Comparison of ENCODE assay signal across 1 cellular context in the genomic region with DNA sequence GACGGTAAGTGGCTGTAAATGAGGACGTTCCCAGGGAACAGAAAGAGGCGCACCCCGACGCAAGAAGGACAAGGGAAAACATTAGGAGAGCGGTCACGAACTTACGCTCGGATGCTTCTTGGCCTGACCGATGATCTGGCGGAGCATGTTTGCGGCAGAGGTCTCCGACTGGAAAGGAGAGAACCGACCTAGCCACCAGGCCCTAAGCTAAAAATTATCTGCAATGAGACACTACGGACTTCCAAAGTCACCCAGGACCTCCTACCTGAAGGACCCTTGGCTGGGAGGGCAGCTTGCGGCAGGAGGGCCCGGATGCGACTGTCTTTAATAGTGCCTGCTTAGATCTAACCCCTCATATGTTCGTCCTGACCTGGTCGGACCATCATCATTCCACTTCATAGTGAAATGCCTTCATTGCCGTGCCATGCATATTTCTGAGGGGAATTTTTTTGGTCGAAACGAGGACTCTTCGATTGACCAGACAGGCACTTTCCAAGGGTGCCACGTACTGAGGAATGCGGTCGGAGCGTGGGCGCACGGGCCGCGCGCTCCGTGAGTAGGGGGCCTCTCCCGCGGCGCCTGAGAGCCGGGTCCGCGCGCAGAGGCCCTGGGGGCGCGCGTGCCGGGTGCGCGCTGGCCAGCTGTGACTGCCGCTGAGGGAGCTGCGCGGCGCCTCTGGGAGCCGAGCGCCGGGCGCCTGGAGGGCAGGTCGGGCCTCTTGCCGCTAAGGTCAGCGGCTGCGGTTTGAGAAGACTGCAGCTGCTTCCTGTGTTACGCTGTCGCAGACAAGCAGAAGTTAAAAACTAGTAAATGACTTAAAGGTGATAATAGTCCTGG.
TF ChIP-seq lines count a peak whose summit lies in the region.

No MANE protein-coding gene starts in this region.

TF ChIP-seq in GM12878, 131 proteins besides CTCF, POLR2A, EP300 and RAD21 (continued from another document and continues in another):
- TF ChIP-seq, protein P1, sequence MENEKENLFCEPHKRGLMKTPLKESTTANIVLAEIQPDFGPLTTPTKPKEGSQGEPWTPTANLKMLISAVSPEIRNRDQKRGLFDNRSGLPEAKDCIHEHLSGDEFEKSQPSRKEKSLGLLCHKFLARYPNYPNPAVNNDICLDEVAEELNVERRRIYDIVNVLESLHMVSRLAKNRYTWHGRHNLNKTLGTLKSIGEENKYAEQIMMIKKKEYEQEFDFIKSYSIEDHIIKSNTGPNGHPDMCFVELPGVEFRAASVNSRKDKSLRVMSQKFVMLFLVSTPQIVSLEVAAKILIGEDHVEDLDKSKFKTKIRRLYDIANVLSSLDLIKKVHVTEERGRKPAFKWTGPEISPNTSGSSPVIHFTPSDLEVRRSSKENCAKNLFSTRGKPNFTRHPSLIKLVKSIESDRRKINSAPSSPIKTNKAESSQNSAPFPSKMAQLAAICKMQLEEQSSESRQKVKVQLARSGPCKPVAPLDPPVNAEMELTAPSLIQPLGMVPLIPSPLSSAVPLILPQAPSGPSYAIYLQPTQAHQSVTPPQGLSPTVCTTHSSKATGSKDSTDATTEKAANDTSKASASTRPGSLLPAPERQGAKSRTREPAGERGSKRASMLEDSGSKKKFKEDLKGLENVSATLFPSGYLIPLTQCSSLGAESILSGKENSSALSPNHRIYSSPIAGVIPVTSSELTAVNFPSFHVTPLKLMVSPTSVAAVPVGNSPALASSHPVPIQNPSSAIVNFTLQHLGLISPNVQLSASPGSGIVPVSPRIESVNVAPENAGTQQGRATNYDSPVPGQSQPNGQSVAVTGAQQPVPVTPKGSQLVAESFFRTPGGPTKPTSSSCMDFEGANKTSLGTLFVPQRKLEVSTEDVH (IDR thresholded peaks at IDR 0.05; ENCODE audit: low read depth, partially characterized antibody): peak; percentile 80
- TF ChIP-seq NBN (IDR thresholded peaks at IDR 0.05): peak; percentile 87
- TF ChIP-seq SREBF1 (IDR thresholded peaks at IDR 0.05; ENCODE audit: low read length): no peak
- TF ChIP-seq, protein P2, sequence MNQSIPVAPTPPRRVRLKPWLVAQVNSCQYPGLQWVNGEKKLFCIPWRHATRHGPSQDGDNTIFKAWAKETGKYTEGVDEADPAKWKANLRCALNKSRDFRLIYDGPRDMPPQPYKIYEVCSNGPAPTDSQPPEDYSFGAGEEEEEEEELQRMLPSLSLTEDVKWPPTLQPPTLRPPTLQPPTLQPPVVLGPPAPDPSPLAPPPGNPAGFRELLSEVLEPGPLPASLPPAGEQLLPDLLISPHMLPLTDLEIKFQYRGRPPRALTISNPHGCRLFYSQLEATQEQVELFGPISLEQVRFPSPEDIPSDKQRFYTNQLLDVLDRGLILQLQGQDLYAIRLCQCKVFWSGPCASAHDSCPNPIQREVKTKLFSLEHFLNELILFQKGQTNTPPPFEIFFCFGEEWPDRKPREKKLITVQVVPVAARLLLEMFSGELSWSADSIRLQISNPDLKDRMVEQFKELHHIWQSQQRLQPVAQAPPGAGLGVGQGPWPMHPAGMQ (IDR thresholded peaks at IDR 0.05; ENCODE audit: borderline replicate concordance): peak; percentile 100
- TF ChIP-seq, protein P3, sequence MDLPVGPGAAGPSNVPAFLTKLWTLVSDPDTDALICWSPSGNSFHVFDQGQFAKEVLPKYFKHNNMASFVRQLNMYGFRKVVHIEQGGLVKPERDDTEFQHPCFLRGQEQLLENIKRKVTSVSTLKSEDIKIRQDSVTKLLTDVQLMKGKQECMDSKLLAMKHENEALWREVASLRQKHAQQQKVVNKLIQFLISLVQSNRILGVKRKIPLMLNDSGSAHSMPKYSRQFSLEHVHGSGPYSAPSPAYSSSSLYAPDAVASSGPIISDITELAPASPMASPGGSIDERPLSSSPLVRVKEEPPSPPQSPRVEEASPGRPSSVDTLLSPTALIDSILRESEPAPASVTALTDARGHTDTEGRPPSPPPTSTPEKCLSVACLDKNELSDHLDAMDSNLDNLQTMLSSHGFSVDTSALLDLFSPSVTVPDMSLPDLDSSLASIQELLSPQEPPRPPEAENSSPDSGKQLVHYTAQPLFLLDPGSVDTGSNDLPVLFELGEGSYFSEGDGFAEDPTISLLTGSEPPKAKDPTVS (IDR thresholded peaks at IDR 0.05; ENCODE audit: low read depth, low read length): peak; percentile 3; the same call in 1 of the 2 replicates
- TF ChIP-seq LARP7 (IDR thresholded peaks at IDR 0.05): peak; percentile 87; the same call in 1 of the 2 replicates
- peak; percentile 71 for TF ChIP-seq HDAC6 (IDR thresholded peaks at IDR 0.05; ENCODE audit: unreplicated experiment)
- TF ChIP-seq SUZ12 (IDR thresholded peaks at IDR 0.05; ENCODE audit: unreplicated experiment): no peak
- peak; percentile 92 for TF ChIP-seq POLR2AphosphoS2 (IDR thresholded peaks at IDR 0.05; ENCODE audit: low read depth, low read length)
- TF ChIP-seq, protein P4, sequence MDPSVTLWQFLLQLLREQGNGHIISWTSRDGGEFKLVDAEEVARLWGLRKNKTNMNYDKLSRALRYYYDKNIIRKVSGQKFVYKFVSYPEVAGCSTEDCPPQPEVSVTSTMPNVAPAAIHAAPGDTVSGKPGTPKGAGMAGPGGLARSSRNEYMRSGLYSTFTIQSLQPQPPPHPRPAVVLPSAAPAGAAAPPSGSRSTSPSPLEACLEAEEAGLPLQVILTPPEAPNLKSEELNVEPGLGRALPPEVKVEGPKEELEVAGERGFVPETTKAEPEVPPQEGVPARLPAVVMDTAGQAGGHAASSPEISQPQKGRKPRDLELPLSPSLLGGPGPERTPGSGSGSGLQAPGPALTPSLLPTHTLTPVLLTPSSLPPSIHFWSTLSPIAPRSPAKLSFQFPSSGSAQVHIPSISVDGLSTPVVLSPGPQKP (IDR thresholded peaks at IDR 0.05; ENCODE audit: low read depth, low read length): no peak
- TF ChIP-seq MTA2 (IDR thresholded peaks at IDR 0.05; ENCODE audit: low read depth): 0 out of 2 replicates have a peak, but pooled peaks have one; percentile 12
- TF ChIP-seq, protein P5, sequence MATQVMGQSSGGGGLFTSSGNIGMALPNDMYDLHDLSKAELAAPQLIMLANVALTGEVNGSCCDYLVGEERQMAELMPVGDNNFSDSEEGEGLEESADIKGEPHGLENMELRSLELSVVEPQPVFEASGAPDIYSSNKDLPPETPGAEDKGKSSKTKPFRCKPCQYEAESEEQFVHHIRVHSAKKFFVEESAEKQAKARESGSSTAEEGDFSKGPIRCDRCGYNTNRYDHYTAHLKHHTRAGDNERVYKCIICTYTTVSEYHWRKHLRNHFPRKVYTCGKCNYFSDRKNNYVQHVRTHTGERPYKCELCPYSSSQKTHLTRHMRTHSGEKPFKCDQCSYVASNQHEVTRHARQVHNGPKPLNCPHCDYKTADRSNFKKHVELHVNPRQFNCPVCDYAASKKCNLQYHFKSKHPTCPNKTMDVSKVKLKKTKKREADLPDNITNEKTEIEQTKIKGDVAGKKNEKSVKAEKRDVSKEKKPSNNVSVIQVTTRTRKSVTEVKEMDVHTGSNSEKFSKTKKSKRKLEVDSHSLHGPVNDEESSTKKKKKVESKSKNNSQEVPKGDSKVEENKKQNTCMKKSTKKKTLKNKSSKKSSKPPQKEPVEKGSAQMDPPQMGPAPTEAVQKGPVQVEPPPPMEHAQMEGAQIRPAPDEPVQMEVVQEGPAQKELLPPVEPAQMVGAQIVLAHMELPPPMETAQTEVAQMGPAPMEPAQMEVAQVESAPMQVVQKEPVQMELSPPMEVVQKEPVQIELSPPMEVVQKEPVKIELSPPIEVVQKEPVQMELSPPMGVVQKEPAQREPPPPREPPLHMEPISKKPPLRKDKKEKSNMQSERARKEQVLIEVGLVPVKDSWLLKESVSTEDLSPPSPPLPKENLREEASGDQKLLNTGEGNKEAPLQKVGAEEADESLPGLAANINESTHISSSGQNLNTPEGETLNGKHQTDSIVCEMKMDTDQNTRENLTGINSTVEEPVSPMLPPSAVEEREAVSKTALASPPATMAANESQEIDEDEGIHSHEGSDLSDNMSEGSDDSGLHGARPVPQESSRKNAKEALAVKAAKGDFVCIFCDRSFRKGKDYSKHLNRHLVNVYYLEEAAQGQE (IDR thresholded peaks at IDR 0.05; ENCODE audit: low read depth, low read length): peak; percentile 45; the same call in 1 of the 2 replicates
- TF ChIP-seq TARDBP (IDR thresholded peaks at IDR 0.05; ENCODE audit: borderline replicate concordance): no peak
- TF ChIP-seq ZNF274 (IDR thresholded peaks at IDR 0.05; ENCODE audit: insufficient read depth, insufficient read length): no peak
- TF ChIP-seq, protein P6, sequence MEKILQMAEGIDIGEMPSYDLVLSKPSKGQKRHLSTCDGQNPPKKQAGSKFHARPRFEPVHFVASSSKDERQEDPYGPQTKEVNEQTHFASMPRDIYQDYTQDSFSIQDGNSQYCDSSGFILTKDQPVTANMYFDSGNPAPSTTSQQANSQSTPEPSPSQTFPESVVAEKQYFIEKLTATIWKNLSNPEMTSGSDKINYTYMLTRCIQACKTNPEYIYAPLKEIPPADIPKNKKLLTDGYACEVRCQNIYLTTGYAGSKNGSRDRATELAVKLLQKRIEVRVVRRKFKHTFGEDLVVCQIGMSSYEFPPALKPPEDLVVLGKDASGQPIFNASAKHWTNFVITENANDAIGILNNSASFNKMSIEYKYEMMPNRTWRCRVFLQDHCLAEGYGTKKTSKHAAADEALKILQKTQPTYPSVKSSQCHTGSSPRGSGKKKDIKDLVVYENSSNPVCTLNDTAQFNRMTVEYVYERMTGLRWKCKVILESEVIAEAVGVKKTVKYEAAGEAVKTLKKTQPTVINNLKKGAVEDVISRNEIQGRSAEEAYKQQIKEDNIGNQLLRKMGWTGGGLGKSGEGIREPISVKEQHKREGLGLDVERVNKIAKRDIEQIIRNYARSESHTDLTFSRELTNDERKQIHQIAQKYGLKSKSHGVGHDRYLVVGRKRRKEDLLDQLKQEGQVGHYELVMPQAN (conservative IDR thresholded peaks at IDR 0.05): peak; percentile 38; the same call in 1 of the 2 replicates
- TF ChIP-seq, protein P7, sequence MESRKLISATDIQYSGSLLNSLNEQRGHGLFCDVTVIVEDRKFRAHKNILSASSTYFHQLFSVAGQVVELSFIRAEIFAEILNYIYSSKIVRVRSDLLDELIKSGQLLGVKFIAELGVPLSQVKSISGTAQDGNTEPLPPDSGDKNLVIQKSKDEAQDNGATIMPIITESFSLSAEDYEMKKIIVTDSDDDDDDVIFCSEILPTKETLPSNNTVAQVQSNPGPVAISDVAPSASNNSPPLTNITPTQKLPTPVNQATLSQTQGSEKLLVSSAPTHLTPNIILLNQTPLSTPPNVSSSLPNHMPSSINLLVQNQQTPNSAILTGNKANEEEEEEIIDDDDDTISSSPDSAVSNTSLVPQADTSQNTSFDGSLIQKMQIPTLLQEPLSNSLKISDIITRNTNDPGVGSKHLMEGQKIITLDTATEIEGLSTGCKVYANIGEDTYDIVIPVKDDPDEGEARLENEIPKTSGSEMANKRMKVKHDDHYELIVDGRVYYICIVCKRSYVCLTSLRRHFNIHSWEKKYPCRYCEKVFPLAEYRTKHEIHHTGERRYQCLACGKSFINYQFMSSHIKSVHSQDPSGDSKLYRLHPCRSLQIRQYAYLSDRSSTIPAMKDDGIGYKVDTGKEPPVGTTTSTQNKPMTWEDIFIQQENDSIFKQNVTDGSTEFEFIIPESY (IDR thresholded peaks at IDR 0.05): peak; percentile 94
- TF ChIP-seq ZNF384 (IDR thresholded peaks at IDR 0.05; ENCODE audit: borderline replicate concordance, low read depth, low read length): no peak
- TF ChIP-seq, protein P8, sequence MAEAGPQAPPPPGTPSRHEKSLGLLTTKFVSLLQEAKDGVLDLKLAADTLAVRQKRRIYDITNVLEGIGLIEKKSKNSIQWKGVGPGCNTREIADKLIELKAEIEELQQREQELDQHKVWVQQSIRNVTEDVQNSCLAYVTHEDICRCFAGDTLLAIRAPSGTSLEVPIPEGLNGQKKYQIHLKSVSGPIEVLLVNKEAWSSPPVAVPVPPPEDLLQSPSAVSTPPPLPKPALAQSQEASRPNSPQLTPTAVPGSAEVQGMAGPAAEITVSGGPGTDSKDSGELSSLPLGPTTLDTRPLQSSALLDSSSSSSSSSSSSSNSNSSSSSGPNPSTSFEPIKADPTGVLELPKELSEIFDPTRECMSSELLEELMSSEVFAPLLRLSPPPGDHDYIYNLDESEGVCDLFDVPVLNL (IDR thresholded peaks at IDR 0.05; ENCODE audit: low read depth, low read length): peak; percentile 63; the same call in 1 of the 2 replicates
- no peak for TF ChIP-seq NR2C2 (IDR thresholded peaks at IDR 0.05; ENCODE audit: borderline replicate concordance, control insufficient read depth, insufficient read length, low read depth)
- peak; percentile 61; the same call in 1 of the 2 replicates for TF ChIP-seq NFIC (IDR thresholded peaks at IDR 0.05; ENCODE audit: low read depth, low read length)
- TF ChIP-seq, protein P9, sequence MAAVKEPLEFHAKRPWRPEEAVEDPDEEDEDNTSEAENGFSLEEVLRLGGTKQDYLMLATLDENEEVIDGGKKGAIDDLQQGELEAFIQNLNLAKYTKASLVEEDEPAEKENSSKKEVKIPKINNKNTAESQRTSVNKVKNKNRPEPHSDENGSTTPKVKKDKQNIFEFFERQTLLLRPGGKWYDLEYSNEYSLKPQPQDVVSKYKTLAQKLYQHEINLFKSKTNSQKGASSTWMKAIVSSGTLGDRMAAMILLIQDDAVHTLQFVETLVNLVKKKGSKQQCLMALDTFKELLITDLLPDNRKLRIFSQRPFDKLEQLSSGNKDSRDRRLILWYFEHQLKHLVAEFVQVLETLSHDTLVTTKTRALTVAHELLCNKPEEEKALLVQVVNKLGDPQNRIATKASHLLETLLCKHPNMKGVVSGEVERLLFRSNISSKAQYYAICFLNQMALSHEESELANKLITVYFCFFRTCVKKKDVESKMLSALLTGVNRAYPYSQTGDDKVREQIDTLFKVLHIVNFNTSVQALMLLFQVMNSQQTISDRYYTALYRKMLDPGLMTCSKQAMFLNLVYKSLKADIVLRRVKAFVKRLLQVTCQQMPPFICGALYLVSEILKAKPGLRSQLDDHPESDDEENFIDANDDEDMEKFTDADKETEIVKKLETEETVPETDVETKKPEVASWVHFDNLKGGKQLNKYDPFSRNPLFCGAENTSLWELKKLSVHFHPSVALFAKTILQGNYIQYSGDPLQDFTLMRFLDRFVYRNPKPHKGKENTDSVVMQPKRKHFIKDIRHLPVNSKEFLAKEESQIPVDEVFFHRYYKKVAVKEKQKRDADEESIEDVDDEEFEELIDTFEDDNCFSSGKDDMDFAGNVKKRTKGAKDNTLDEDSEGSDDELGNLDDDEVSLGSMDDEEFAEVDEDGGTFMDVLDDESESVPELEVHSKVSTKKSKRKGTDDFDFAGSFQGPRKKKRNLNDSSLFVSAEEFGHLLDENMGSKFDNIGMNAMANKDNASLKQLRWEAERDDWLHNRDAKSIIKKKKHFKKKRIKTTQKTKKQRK (IDR thresholded peaks at IDR 0.05; ENCODE audit: low read depth, low read length): no peak
- peak; percentile 98 for TF ChIP-seq CBFB (IDR thresholded peaks at IDR 0.05; ENCODE audit: low read depth)
- TF ChIP-seq HDGF (IDR thresholded peaks at IDR 0.05): 0 out of 2 replicates have a peak, but pooled peaks have one; percentile 22
- no peak for TF ChIP-seq FOS (IDR thresholded peaks at IDR 0.05; ENCODE audit: borderline replicate concordance, extremely low read depth, insufficient read length)
- TF ChIP-seq MYB (IDR thresholded peaks at IDR 0.05; ENCODE audit: borderline replicate concordance, low read depth, low read length): peak; percentile 100
- TF ChIP-seq FOXM1 (IDR thresholded peaks at IDR 0.05; ENCODE audit: low read depth, low read length): peak; percentile 58; the same call in 1 of the 2 replicates
- TF ChIP-seq NFXL1 (IDR thresholded peaks at IDR 0.05; ENCODE audit: borderline replicate concordance): no peak
- peak; percentile 96; the same call in 1 of the 2 replicates for TF ChIP-seq CBX5 (IDR thresholded peaks at IDR 0.05; ENCODE audit: low read depth)
- TF ChIP-seq SMARCA5 (IDR thresholded peaks at IDR 0.05): peak; percentile 51
- no peak for TF ChIP-seq RAD51 (IDR thresholded peaks at IDR 0.05)
- TF ChIP-seq NRF1 (conservative IDR thresholded peaks at IDR 0.05; ENCODE audit: low read depth, low read length): 0 out of 2 replicates have a peak, but pooled peaks have one; percentile 31
- no peak for TF ChIP-seq RBBP5 (conservative IDR thresholded peaks at IDR 0.05)
- TF ChIP-seq JUND (IDR thresholded peaks at IDR 0.05; ENCODE audit: low read depth, low read length): no peak
- peak; percentile 60 for TF ChIP-seq EED (IDR thresholded peaks at IDR 0.05; ENCODE audit: low read depth)
